Comparison of ENCODE assay signal across 2 cellular contexts in genomic region chr14:94020267-94020666, GRCh38.
TF ChIP-seq lines count a peak whose summit lies in the region.

No MANE protein-coding gene starts in this region.

TF ChIP-seq in IMR-90, 13 proteins besides CTCF, POLR2A, EP300 and RAD21:
- TF ChIP-seq CHD1 (IDR thresholded peaks at IDR 0.05; ENCODE audit: low read depth, low read length) (no peak), NFE2L2 (IDR thresholded peaks at IDR 0.05; ENCODE audit: low read depth, low read length) (no peak), MAFK (IDR thresholded peaks at IDR 0.05; ENCODE audit: low read depth, low read length) (no peak), RFX5 (IDR thresholded peaks at IDR 0.05; ENCODE audit: low read depth, low read length) (no peak), ELK1 (IDR thresholded peaks at IDR 0.05; ENCODE audit: borderline replicate concordance, low read depth, low read length) (no peak), MAZ (IDR thresholded peaks at IDR 0.05; ENCODE audit: borderline replicate concordance, low read depth, low read length) (no peak), CEBPB (IDR thresholded peaks at IDR 0.05; ENCODE audit: low read depth, low read length) (no peak), FOS (IDR thresholded peaks at IDR 0.05; ENCODE audit: low read depth, low read length) (no peak), USF2 (IDR thresholded peaks at IDR 0.05; ENCODE audit: low read depth, low read length) (no peak), RCOR1 (IDR thresholded peaks at IDR 0.05; ENCODE audit: insufficient replicate concordance, low read length) (no peak), BHLHE40 (IDR thresholded peaks at IDR 0.05; ENCODE audit: low read depth, low read length) (no peak), SMC3 (IDR thresholded peaks at IDR 0.05; ENCODE audit: low read depth, low read length) (no peak), MXI1 (IDR thresholded peaks at IDR 0.05; ENCODE audit: borderline replicate concordance, low read depth, low read length) (no peak)

TF ChIP-seq in K562, 482 proteins besides CTCF, POLR2A, EP300 and RAD21:
- TF ChIP-seq ZNF253 (CRISPR knock-in tag; conservative IDR thresholded peaks at IDR 0.05) (no peak), ZFP36 (IDR thresholded peaks at IDR 0.05; ENCODE audit: low read depth, low read length, partially characterized antibody) (peak; percentile 21)
